In genomic region chr4:73704314-73705055, GRCh38 we compare ENCODE assay signal across 1 cellular context.
TF ChIP-seq lines count a peak whose summit lies in the region.

No MANE protein-coding gene starts in this region.

TF ChIP-seq in K562, 482 proteins besides CTCF, POLR2A, EP300 and RAD21 (continued from another document and continues in another):
- TF ChIP-seq PKNOX1 (IDR thresholded peaks at IDR 0.05) (peak; percentile 78), ATF3 (IDR thresholded peaks at IDR 0.05) (peak; percentile 95), ATF3 (CRISPR knock-in tag; conservative IDR thresholded peaks at IDR 0.05) (no peak), RBFOX2 (IDR thresholded peaks at IDR 0.05; ENCODE audit: low read depth, low read length) (peak; percentile 60), JUNB (CRISPR knock-in tag; conservative IDR thresholded peaks at IDR 0.05) (no peak), SRF (CRISPR knock-in tag; IDR thresholded peaks at IDR 0.05) (no peak), ETV1 (tag; conservative IDR thresholded peaks at IDR 0.05; ENCODE audit: low read depth) (peak; percentile 61), BHLHE40 (IDR thresholded peaks at IDR 0.05; ENCODE audit: low read length) (peak; percentile 63; the same call in 1 of the 2 replicates), XRCC5 (IDR thresholded peaks at IDR 0.05; ENCODE audit: low read depth, low read length) (no peak), FOSL1 (tag; conservative IDR thresholded peaks at IDR 0.05) (peak; percentile 91), GATAD2B (IDR thresholded peaks at IDR 0.05; ENCODE audit: borderline replicate concordance) (0 out of 2 replicates have a peak, but pooled peaks have one; percentile 20), ZNF583 (CRISPR knock-in tag; IDR thresholded peaks at IDR 0.05) (peak; percentile 59; the same call in 1 of the 2 replicates), HBP1 (CRISPR knock-in tag; IDR thresholded peaks at IDR 0.05) (no peak), HMBOX1 (IDR thresholded peaks at IDR 0.05) (peak; percentile 88), RBM17 (IDR thresholded peaks at IDR 0.05; ENCODE audit: borderline replicate concordance, low read depth, low read length) (no peak), MECOM (CRISPR knock-in tag; IDR thresholded peaks at IDR 0.05) (peak; percentile 80; the same call in 1 of the 2 replicates), DEAF1 (CRISPR knock-in tag; IDR thresholded peaks at IDR 0.05) (no peak), RFX7 (CRISPR knock-in tag; IDR thresholded peaks at IDR 0.05) (no peak), RB1 (IDR thresholded peaks at IDR 0.05; ENCODE audit: low read depth) (no peak), TAF7 (tag; IDR thresholded peaks at IDR 0.05) (peak; percentile 31; the same call in 1 of the 2 replicates), HDAC1 (IDR thresholded peaks at IDR 0.05) (peak in 1 of 2 experiments; percentile 72; a peak in 2 of 4 replicates), CBX3 (IDR thresholded peaks at IDR 0.05; ENCODE audit: borderline replicate concordance in 1 of 2, low read length in 2 of 2) (peak in 1 of 2 experiments; percentile 89; a peak in 1 of 3 replicates), NCOA1 (IDR thresholded peaks at IDR 0.05; ENCODE audit: low read depth) (peak; percentile 68; the same call in 1 of the 2 replicates), ZNF592 (IDR thresholded peaks at IDR 0.05) (peak; percentile 99), ZNF395 (CRISPR knock-in tag; IDR thresholded peaks at IDR 0.05) (peak; percentile 80), HOMEZ (CRISPR knock-in tag; IDR thresholded peaks at IDR 0.05) (no peak), SP2 (IDR thresholded peaks at IDR 0.05; ENCODE audit: extremely low read depth, low read depth, low read length, poor library complexity, severe bottlenecking) (no peak), IRF9 (tag; IDR thresholded peaks at IDR 0.05) (peak; percentile 100), THRA (IDR thresholded peaks at IDR 0.05) (no peak), MAFK (IDR thresholded peaks at IDR 0.05; ENCODE audit: low read length) (peak; percentile 89), ELF2 (CRISPR knock-in tag; IDR thresholded peaks at IDR 0.05) (no peak; the same call in 1 of the 2 replicates), TCF3 (CRISPR knock-in tag; IDR thresholded peaks at IDR 0.05) (peak; percentile 74), ZNF668 (CRISPR knock-in tag; IDR thresholded peaks at IDR 0.05) (peak; percentile 80; the same call in 1 of the 2 replicates), MAX (CRISPR knock-in tag; IDR thresholded peaks at IDR 0.05) (no peak), CUX1 (CRISPR knock-in tag; IDR thresholded peaks at IDR 0.05) (peak; percentile 77; the same call in 1 of the 2 replicates), MYC (IDR thresholded peaks at IDR 0.05; ENCODE audit: low read depth, low read length) (peak; percentile 86), MYC (CRISPR knock-in tag; IDR thresholded peaks at IDR 0.05; ENCODE audit: borderline replicate concordance, low read depth) (no peak)
